ENCODE assay signal across 35 cellular contexts in genomic region chr7:8829100-8829499, GRCh38.
"Had no signal": no experiment of that assay in that cellular context is flagged by ENCODE, and none has a peak within 500 bp of the region (broad histone marks: within the 10 kb centered on the region; RNA-seq: fewer than 3 reads in every experiment).

No MANE protein-coding gene starts in this region.

- DNase-seq: Karpas-422, Kasumi-1, MG63, MM.1S, MV-4-11, NCI-H1048, NCI-H1092, NCI-H1092 treated with DMSO at 0.1 percent for 48 hours, NCI-H1105, NCI-H1105 treated with DMSO at 0.1 percent for 48 hours, NCI-H1417, NCI-H1417 treated with DMSO at 0.1 percent for 48 hours, NCI-H1436, NCI-H1436 treated with DMSO at 0.1 percent for 48 hours, NCI-H146, NCI-H1694, NCI-H1694 treated with DMSO at 0.1 percent for 48 hours, NCI-H187, NCI-H187 treated with DMSO at 0.1 percent for 48 hours, NCI-H1930, NCI-H2029, NCI-H2029 treated with DMSO at 0.1 percent for 48 hours, NCI-H2081, NCI-H2081 treated with DMSO at 0.1 percent for 48 hours, NCI-H2107, NCI-H2171, NCI-H2171 treated with DMSO at 0.1 percent for 48 hours, NCI-H2227 treated with DMSO at 0.1 percent for 48 hours, NCI-H226, NCI-H345, NCI-H446, NCI-H446 treated with DMSO at 0.1 percent for 48 hours, NCI-H510A, NCI-H510A treated with DMSO at 0.1 percent for 48 hours, NCI-H524 had no signal

- H3K4me3 ChIP-seq: MG63 had no signal

- H3K36me3 ChIP-seq: MG63 had no signal

- H3K27me3 ChIP-seq: MG63 had no signal

- H3K9me3 ChIP-seq: MG63 had no signal
